ENCODE assay signal across 19 cellular contexts in genomic region chr1:3384407-3384806, GRCh38.
"Had no signal": no experiment of that assay in that cellular context is flagged by ENCODE, and none has a peak within 500 bp of the region (broad histone marks: within the 10 kb centered on the region; RNA-seq: fewer than 3 reads in every experiment).

No MANE protein-coding gene starts in this region.

- H3K4me3 Mint-ChIP-seq: activated naive CD8-positive, alpha-beta T cell treated with anti-CD3 and anti-CD28 coated beads for 36 hours; activated T-helper 1 cell treated with anti-CD3 and anti-CD28 coated beads, Interleukin-12 subunit alpha, Interleukin-12 subunit beta, Interleukin-2, Interleukin-4 antibody, amounts not matched to agents 30 ng/mL and 10 ng/mL and 1 ng/mL, durations not matched to agents 14 hours and 24 hours and 36 hours; endodermal cell; neural progenitor cell had no signal

- H3K4me2 ChIP-seq: neural progenitor cell had no signal

- H2AFZ ChIP-seq: neural progenitor cell had no signal

- H3K9ac ChIP-seq: neural progenitor cell had no signal

- H3K36me3 ChIP-seq: left lung, neural progenitor cell, pancreas had no signal

- H3K9me3 ChIP-seq: left lung, pancreas, stomach, upper lobe of left lung had no signal

- DNase-seq: activated CD4-positive, alpha-beta T cell treated with anti-CD3 and anti-CD28 coated beads, Interleukin-2, amount 50 U/mL, for 1 hour; activated CD4-positive, CD25-positive, alpha-beta regulatory T cell treated with anti-CD3 and anti-CD28 coated beads, Interleukin-2, amount 50 U/mL, for 72 hours; activated naive CD8-positive, alpha-beta T cell treated with anti-CD3 and anti-CD28 coated beads for 36 hours; activated T-cell treated with anti-CD3 and anti-CD28 coated beads for 4 hours; amygdala; endodermal cell; foreskin melanocyte; hypothalamus; kidney; left lung; pancreas; stomach had no signal

- H3K27ac ChIP-seq: cardiac muscle cell, epithelial cell of prostate, left lung, neural progenitor cell, pancreas, stomach, upper lobe of left lung, VCaP had no signal

- H3K4me1 ChIP-seq: left lung, neural progenitor cell, pancreas had no signal

- H3K36me3 Mint-ChIP-seq: activated naive CD8-positive, alpha-beta T cell treated with anti-CD3 and anti-CD28 coated beads for 36 hours; neural progenitor cell had no signal

- H3K9me3 Mint-ChIP-seq: activated naive CD8-positive, alpha-beta T cell treated with anti-CD3 and anti-CD28 coated beads for 36 hours; activated T-helper 1 cell treated with anti-CD3 and anti-CD28 coated beads, Interleukin-12 subunit alpha, Interleukin-12 subunit beta, Interleukin-2, Interleukin-4 antibody, amounts not matched to agents 30 ng/mL and 10 ng/mL and 1 ng/mL, durations not matched to agents 14 hours and 24 hours and 36 hours; endodermal cell; neural progenitor cell had no signal

- H3K4me1 Mint-ChIP-seq: activated naive CD8-positive, alpha-beta T cell treated with anti-CD3 and anti-CD28 coated beads for 36 hours; endodermal cell had no signal

- H3K27me3 ChIP-seq: cardiac muscle cell, pancreas, upper lobe of left lung had no signal

- ATAC-seq: left lung, pancreas, sciatic nerve had no signal

- H3K27ac Mint-ChIP-seq: activated naive CD8-positive, alpha-beta T cell treated with anti-CD3 and anti-CD28 coated beads for 36 hours; activated T-helper 1 cell treated with anti-CD3 and anti-CD28 coated beads, Interleukin-12 subunit alpha, Interleukin-12 subunit beta, Interleukin-2, Interleukin-4 antibody, amounts not matched to agents 30 ng/mL and 10 ng/mL and 1 ng/mL, durations not matched to agents 14 hours and 24 hours and 36 hours; endodermal cell; neural progenitor cell had no signal

- H3K4me3 ChIP-seq: cardiac muscle cell, left lung, neural progenitor cell, pancreas, stomach, upper lobe of left lung had no signal
